In genomic region chr2:158578703-158579330, GRCh38 we compare ENCODE assay signal across 17 cellular contexts.
DNase-seq lines count a peak whose midpoint lies in the region; ATAC-seq and TF ChIP-seq lines count a peak whose summit lies in the region.
"Had no signal": no experiment of that assay in that cellular context is flagged by ENCODE, and none has a peak within 500 bp of the region (broad histone marks: within the 10 kb centered on the region; RNA-seq: fewer than 3 reads in every experiment).

No MANE protein-coding gene starts in this region.

- H3K36me3 ChIP-seq in MM.1S (replicated peaks; ENCODE audit: insufficient read depth, low read length) (no peaks in the 10 kb centered on the region), ovary (no peaks in the 10 kb centered on the region)

- peaks cover 8% of the 10 kb centered on the region; the same call in 1 of the 2 replicates for H3F3A ChIP-seq in MM.1S (ENCODE audit: insufficient read depth, low read length)

- H3K9me3 ChIP-seq in MM.1S (replicated peaks; ENCODE audit: insufficient read depth, low read length) (no peaks in the 10 kb centered on the region), ovary (no peaks in the 10 kb centered on the region)

- 87 to 97% (median 93%) methylated on average over 1 of the region's 1 CpG for WGBS in ovary, 3 donors

- TF ChIP-seq CTCF in MM.1S (IDR thresholded peaks at IDR 0.05; ENCODE audit: low read length) (no peak), ovary (IDR thresholded peaks at IDR 0.05) (no peak)

- H3K4me1 Mint-ChIP-seq in activated CD4-positive, alpha-beta T cell treated with anti-CD3 and anti-CD28 coated beads for 36 hours: no peaks in the 10 kb centered on the region
- H3K4me1 Mint-ChIP-seq: memory B cell had no signal

- CTCF ChIA-PET in activated CD4-positive, alpha-beta T cell treated with anti-CD3 and anti-CD28 coated beads for 36 hours (lab: Charles Lee): no interaction called here

- H3K4me2 ChIP-seq in MM.1S (ENCODE audit: low read depth, low read length): no peak overlapping the region; the same call in 1 of the 2 replicates

- H3K9me3 Mint-ChIP-seq in activated CD4-positive, alpha-beta T cell treated with anti-CD3 and anti-CD28 coated beads for 36 hours (ENCODE audit: low read depth): no peaks in the 10 kb centered on the region
- H3K9me3 Mint-ChIP-seq: activated naive CD8-positive, alpha-beta T cell treated with anti-CD3 and anti-CD28 coated beads, Interleukin-2, amount 10 ng/mL, durations not matched to agents 7 days and 5 days; CD4-positive, alpha-beta memory T cell; memory B cell had no signal

- no peak overlapping the region for H3K27ac Mint-ChIP-seq in activated CD4-positive, alpha-beta T cell treated with anti-CD3 and anti-CD28 coated beads for 36 hours
- H3K27ac Mint-ChIP-seq: activated naive CD8-positive, alpha-beta T cell treated with anti-CD3 and anti-CD28 coated beads, Interleukin-2, amount 10 ng/mL, durations not matched to agents 7 days and 5 days; CD4-positive, alpha-beta memory T cell; memory B cell had no signal

- H3K9me2 ChIP-seq in MM.1S (replicated peaks; ENCODE audit: insufficient read depth, low read length): no peaks in the 10 kb centered on the region

- H3K9ac ChIP-seq in MM.1S (ENCODE audit: low read length): no peak overlapping the region

- H4K20me1 ChIP-seq in MM.1S (ENCODE audit: insufficient read depth, low read length): no peaks in the 10 kb centered on the region

- peak; percentile 87 for ATAC-seq in GM18873 (IDR thresholded peaks at IDR 0.05; ENCODE audit: low FRiP score, unreplicated experiment)
- peak; percentile 91 for ATAC-seq in GM21526 (IDR thresholded peaks at IDR 0.05; ENCODE audit: low FRiP score, unreplicated experiment)
- ATAC-seq in HG03045 (IDR thresholded peaks at IDR 0.05; ENCODE audit: unreplicated experiment): peak; percentile 81
- no peak for ATAC-seq in activated CD4-positive, alpha-beta T cell treated with anti-CD3 and anti-CD28 coated beads for 36 hours

- POLR2A ChIA-PET in activated CD4-positive, alpha-beta T cell treated with anti-CD3 and anti-CD28 coated beads for 36 hours (lab: Charles Lee): no interaction called here

- H3K27me3 Mint-ChIP-seq in activated CD4-positive, alpha-beta T cell treated with anti-CD3 and anti-CD28 coated beads for 36 hours: no peaks in the 10 kb centered on the region
- H3K27me3 Mint-ChIP-seq: activated naive CD8-positive, alpha-beta T cell treated with anti-CD3 and anti-CD28 coated beads, Interleukin-2, amount 10 ng/mL, durations not matched to agents 7 days and 5 days; CD4-positive, alpha-beta memory T cell; memory B cell had no signal

- no peak overlapping the region for H2AFZ ChIP-seq in MM.1S (ENCODE audit: low read length)

- H3K27me3 ChIP-seq in MM.1S (replicated peaks; ENCODE audit: insufficient read depth, low read length): no peaks in the 10 kb centered on the region
- no peaks in the 10 kb centered on the region for H3K27me3 ChIP-seq in ovary

- TF ChIP-seq EP300 in ovary (IDR thresholded peaks at IDR 0.05): no peak

- peaks cover 2% of the 10 kb centered on the region for H3K36me3 Mint-ChIP-seq in activated CD4-positive, alpha-beta T cell treated with anti-CD3 and anti-CD28 coated beads for 36 hours (ENCODE audit: low read depth)
- H3K36me3 Mint-ChIP-seq: memory B cell had no signal

- H3K4me1 ChIP-seq in MM.1S (ENCODE audit: low read length): peaks cover 7% of the 10 kb centered on the region
- no peaks in the 10 kb centered on the region for H3K4me1 ChIP-seq in ovary (ENCODE audit: insufficient read depth)

- DNase-seq in MM.1S: peak; percentile 63
- DNase-seq in ovary: no peak
- no peak for DNase-seq in GF-D8 (lab: John Stamatoyannopoulos, UW)
- no peak for DNase-seq in activated CD4-positive, alpha-beta T cell treated with anti-CD3 and anti-CD28 coated beads for 36 hours
- DNase-seq in cerebellar nuclear complex (lab: John Stamatoyannopoulos, UW): no peak
- DNase-seq: activated naive CD8-positive, alpha-beta T cell treated with anti-CD3 and anti-CD28 coated beads, Interleukin-2, amount 10 ng/mL, durations not matched to agents 7 days and 5 days; CD4-positive, alpha-beta memory T cell; GDM1; HCEC 1CT; KG1; OCI-M1; stimulated activated CD4-positive, alpha-beta T cell treated with anti-CD3 and anti-CD28 coated beads, Interleukin-1b, Interleukin-23, amount 100 ng/mL, for 48 hours; stimulated activated naive CD4-positive, alpha-beta T cell had no signal

- intact Hi-C loops in ovary (cut with DNase I): no loop called here
- intact Hi-C loops in activated CD4-positive, alpha-beta T cell treated with anti-CD3 and anti-CD28 coated beads for 36 hours (cut with DNase I, micrococcal nuclease): no loop called here

- H3K27ac ChIP-seq in MM.1S (ENCODE audit: low read length) (peak overlapping the region; percentile 14; the same call in 1 of the 2 replicates), ovary (no peak overlapping the region)

- H3K4me3 ChIP-seq in MM.1S (ENCODE audit: low read length) (no peak overlapping the region), ovary (no peak overlapping the region)

- H3K4me3 Mint-ChIP-seq in activated CD4-positive, alpha-beta T cell treated with anti-CD3 and anti-CD28 coated beads for 36 hours: no peak overlapping the region
- H3K4me3 Mint-ChIP-seq: activated naive CD8-positive, alpha-beta T cell treated with anti-CD3 and anti-CD28 coated beads, Interleukin-2, amount 10 ng/mL, durations not matched to agents 7 days and 5 days; CD4-positive, alpha-beta memory T cell; memory B cell had no signal

- TF ChIP-seq POLR2A in ovary (IDR thresholded peaks at IDR 0.05): no peak

- no peaks in the 10 kb centered on the region for H3K79me2 ChIP-seq in MM.1S (ENCODE audit: low read length)
